ENCODE assay signal across 1 cellular context in genomic region chr7:151012921-151013347, GRCh38.
TF ChIP-seq lines count a peak whose summit lies in the region.

No MANE protein-coding gene starts in this region.

TF ChIP-seq in HCT116, 20 proteins besides CTCF, POLR2A, EP300 and RAD21:
- TF ChIP-seq FOSL1 (IDR thresholded peaks at IDR 0.05; ENCODE audit: low read depth) = no peak
- no peak for TF ChIP-seq EGR1 (IDR thresholded peaks at IDR 0.05; ENCODE audit: low read depth)
- TF ChIP-seq EZH2phosphoT487 (IDR thresholded peaks at IDR 0.05; ENCODE audit: borderline replicate concordance) = no peak
- TF ChIP-seq SIN3A (IDR thresholded peaks at IDR 0.05; ENCODE audit: low read depth) = no peak
- TF ChIP-seq MAX (IDR thresholded peaks at IDR 0.05) = no peak
- TF ChIP-seq ZFX (IDR thresholded peaks at IDR 0.05) = no peak
- TF ChIP-seq ATF3 (IDR thresholded peaks at IDR 0.05) = no peak
- TF ChIP-seq CEBPB (IDR thresholded peaks at IDR 0.05; ENCODE audit: low read depth) = no peak
- no peak for TF ChIP-seq REST (IDR thresholded peaks at IDR 0.05; ENCODE audit: low read depth)
- TF ChIP-seq ELF1 (IDR thresholded peaks at IDR 0.05; ENCODE audit: borderline replicate concordance, low read depth) = no peak
TF ChIP-seq in HCT116: peak in this region for 0.
